ENCODE assay signal across 38 cellular contexts in the genomic region with DNA sequence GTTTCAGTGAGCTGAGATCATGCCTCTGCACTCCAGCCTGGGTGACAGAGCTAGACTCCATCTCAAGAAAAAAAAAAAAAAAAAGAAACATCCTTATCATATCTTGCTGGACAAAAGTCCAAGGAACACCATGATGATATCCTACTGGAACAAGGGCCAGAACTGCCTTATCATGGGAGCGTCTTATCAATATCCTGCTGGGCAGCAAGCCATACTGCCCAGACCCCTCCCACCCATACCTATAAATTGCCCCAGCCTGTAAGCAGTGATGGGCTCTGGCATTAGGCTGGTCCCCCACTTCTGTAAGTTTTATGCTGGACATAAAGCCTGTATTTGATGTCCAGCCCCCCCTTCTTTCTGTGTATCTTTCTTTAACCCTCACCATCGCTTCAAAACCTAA. TPM values are rescaled to one million over a fixed set of nuclear protein-coding genes. Genes with fewer than 3 reads are reported as not detected.
"Had no signal": no experiment of that assay in that cellular context is flagged by ENCODE, and none has a peak within 500 bp of the region (broad histone marks: within the 10 kb centered on the region; RNA-seq: fewer than 3 reads in every experiment).

No MANE protein-coding gene starts in this region.

- H3K4me1 ChIP-seq: adrenal gland, ascending aorta, body of pancreas, breast epithelium had no signal

- H3K9me3 ChIP-seq: adrenal gland, ascending aorta, body of pancreas, breast epithelium had no signal

- H3K27ac ChIP-seq: adrenal gland, ascending aorta, body of pancreas, brain microvascular endothelial cell, breast epithelium, cardiac muscle cell had no signal

- H3K4me3 ChIP-seq: adrenal gland, ascending aorta, body of pancreas, breast epithelium, cardiac muscle cell had no signal

- H3K27me3 ChIP-seq: adrenal gland, ascending aorta, body of pancreas, brain microvascular endothelial cell, breast epithelium, cardiac muscle cell had no signal

- FAIRE-seq: astrocyte, bronchial epithelial cell had no signal

- DNase-seq: activated effector memory CD4-positive, alpha-beta T cell treated with anti-CD3 and anti-CD28 coated beads, Interleukin-2, amount 50 U/mL, for 16 hours; activated effector memory CD4-positive, alpha-beta T cell treated with Interleukin-2 at 50 U/mL for 16 hours; activated gamma-delta T cell treated with Interleukin-2 at 50 U/mL for 16 hours; activated naive CD4-positive, alpha-beta T cell; activated naive CD4-positive, alpha-beta T cell treated with anti-CD3 and anti-CD28 coated beads for 36 hours; activated naive CD4-positive, alpha-beta T cell treated with anti-CD3 and anti-CD28 coated beads, Interleukin-2, amount 10 ng/mL, durations not matched to agents 7 days and 5 days; activated naive CD4-positive, alpha-beta T cell treated with anti-CD3 and anti-CD28 coated beads, Interleukin-2, amount 50 U/mL, for 16 hours; activated naive CD4-positive, alpha-beta T cell treated with Interleukin-2 at 50 U/mL for 16 hours; activated naive CD8-positive, alpha-beta T cell treated with anti-CD3 and anti-CD28 coated beads for 36 hours; activated naive CD8-positive, alpha-beta T cell treated with anti-CD3 and anti-CD28 coated beads, Interleukin-2, amount 10 ng/mL, durations not matched to agents 7 days and 5 days; activated naive CD8-positive, alpha-beta T cell treated with anti-CD3 and anti-CD28 coated beads, Interleukin-2, amount 50 U/mL, for 24 hours; activated T-cell treated with anti-CD3 and anti-CD28 coated beads, Interleukin-2, amount 50 U/mL, for 1 hour; activated T-cell treated with anti-CD3 and anti-CD28 coated beads, Interleukin-2, amount 50 U/mL, for 24 hours; activated T-cell treated with anti-CD3 and anti-CD28 coated beads, Interleukin-2, amount 50 U/mL, for 4 hours; activated T-cell treated with anti-CD3 and anti-CD28 coated beads, Interleukin-2, amount 50 U/mL, for 48 hours; activated T-cell treated with anti-CD3 and anti-CD28 coated beads, Interleukin-2, amount 50 U/mL, for 72 hours; adrenal gland; amniotic stem cell; amygdala; anterior cingulate cortex; aorta; body of pancreas; brain microvascular endothelial cell; caudate nucleus; central memory CD4-positive, alpha-beta T cell; cerebellar nuclear complex had no signal

- H3K36me3 ChIP-seq: adrenal gland, ascending aorta, brain microvascular endothelial cell, breast epithelium, cardiac muscle cell had no signal

- ATAC-seq: activated naive CD4-positive, alpha-beta T cell treated with anti-CD3 and anti-CD28 coated beads, Interleukin-2, amount 50 U/mL, for 72 hours; activated naive CD8-positive, alpha-beta T cell treated with anti-CD3 and anti-CD28 coated beads, Interleukin-2, amount 50 U/mL, for 24 hours; activated T-cell treated with anti-CD3 and anti-CD28 coated beads, Interleukin-2, amount 50 U/mL, for 4 hours; activated T-cell treated with anti-CD3 and anti-CD28 coated beads, Interleukin-2, amount 50 U/mL, for 72 hours; activated T-helper 17 cell treated with anti-CD3 and anti-CD28 coated beads, Interleukin-2, amount 50 U/mL, for 72 hours; body of pancreas had no signal

RNA-seq across cellular contexts. Expression of a gene that starts 14.7 kb away (rescaled TPM):
- total RNA-seq: activated naive CD8-positive, alpha-beta T cell treated with anti-CD3 and anti-CD28 coated beads, Interleukin-2, amount 10 ng/mL, durations not matched to agents 7 days and 5 days had no signal

RNA-seq across cellular contexts. Expression of a gene that starts 37.1 kb away (rescaled TPM):
- total RNA-seq: activated naive CD4-positive, alpha-beta T cell treated with anti-CD3 and anti-CD28 coated beads for 36 hours; activated naive CD8-positive, alpha-beta T cell treated with anti-CD3 and anti-CD28 coated beads for 36 hours; activated naive CD8-positive, alpha-beta T cell treated with anti-CD3 and anti-CD28 coated beads, Interleukin-2, amount 10 ng/mL, durations not matched to agents 7 days and 5 days; activated T-cell treated with anti-CD3 and anti-CD28 coated beads, Interleukin-2, amount 50 U/mL, for 72 hours; activated T-helper 1 cell treated with anti-CD3 and anti-CD28 coated beads, Interleukin-12 subunit alpha, Interleukin-12 subunit beta, Interleukin-2, Interleukin-4 antibody, amounts not matched to agents 30 ng/mL and 10 ng/mL and 1 ng/mL, durations not matched to agents 14 hours and 24 hours and 36 hours; activated T-helper 17 cell treated with anti-CD3 and anti-CD28 coated beads, Interleukin-2, amount 50 U/mL, for 72 hours; activated T-helper 2 cell treated with anti-CD3 and anti-CD28 coated beads, Interferon-gamma antibody, Interleukin-2, Interleukin-4, amounts not matched to agents 10 μg/mL and 5 μg/mL and 100 μg/mL, durations not matched to agents 14 hours and 24 hours and 36 hours; adrenal gland; aorta; ascending aorta; astrocyte; body of pancreas; breast epithelium; cardiac muscle cell; cardiac septum; cerebellum; chondrocyte had no signal
- polyA plus RNA-seq: adrenal gland, aorta, cardiac muscle cell had no signal
